1 cellular context compared by ENCODE assay signal in the genomic region with DNA sequence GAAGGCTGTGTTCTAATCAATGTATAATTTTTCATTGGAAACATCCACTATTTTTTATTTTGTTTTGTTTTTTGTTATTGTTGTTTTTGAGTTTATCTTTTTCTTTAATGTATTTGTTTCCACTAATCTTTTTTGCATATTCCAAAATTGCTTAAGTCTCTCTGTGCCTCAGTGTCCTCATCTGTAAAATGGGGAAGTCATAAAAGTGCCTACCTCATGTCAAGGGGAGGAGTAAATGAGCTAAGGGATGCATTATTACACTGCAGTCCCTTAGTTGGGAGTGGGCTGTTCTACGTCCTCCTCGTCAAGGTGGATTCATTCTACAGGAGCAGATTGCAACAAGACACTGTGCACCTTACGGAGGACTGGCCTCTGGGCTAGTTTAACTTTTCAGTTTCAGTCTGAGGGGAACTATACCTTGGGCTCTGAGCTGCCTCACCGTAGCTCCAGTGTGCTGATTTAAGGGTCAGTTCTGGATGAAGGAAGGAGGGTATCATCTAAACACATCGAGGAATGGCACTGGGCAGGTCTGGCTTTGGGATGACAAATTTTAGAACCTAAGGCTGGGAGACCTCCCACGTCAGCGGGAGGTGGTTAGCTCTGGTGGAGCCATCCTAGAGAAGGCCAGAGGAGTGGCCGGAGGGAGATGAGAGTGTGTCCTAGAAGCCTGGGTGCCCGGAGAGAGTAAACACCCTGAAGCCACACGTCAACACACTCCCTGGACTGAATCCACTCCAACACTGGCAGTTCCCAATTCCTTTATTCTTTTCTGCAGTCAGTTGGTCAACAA.
TF ChIP-seq lines count a peak whose summit lies in the region.

No MANE protein-coding gene starts in this region.

TF ChIP-seq in HCT116, 20 proteins besides CTCF, POLR2A, EP300 and RAD21 (continued from another document):
- TF ChIP-seq, protein P1, sequence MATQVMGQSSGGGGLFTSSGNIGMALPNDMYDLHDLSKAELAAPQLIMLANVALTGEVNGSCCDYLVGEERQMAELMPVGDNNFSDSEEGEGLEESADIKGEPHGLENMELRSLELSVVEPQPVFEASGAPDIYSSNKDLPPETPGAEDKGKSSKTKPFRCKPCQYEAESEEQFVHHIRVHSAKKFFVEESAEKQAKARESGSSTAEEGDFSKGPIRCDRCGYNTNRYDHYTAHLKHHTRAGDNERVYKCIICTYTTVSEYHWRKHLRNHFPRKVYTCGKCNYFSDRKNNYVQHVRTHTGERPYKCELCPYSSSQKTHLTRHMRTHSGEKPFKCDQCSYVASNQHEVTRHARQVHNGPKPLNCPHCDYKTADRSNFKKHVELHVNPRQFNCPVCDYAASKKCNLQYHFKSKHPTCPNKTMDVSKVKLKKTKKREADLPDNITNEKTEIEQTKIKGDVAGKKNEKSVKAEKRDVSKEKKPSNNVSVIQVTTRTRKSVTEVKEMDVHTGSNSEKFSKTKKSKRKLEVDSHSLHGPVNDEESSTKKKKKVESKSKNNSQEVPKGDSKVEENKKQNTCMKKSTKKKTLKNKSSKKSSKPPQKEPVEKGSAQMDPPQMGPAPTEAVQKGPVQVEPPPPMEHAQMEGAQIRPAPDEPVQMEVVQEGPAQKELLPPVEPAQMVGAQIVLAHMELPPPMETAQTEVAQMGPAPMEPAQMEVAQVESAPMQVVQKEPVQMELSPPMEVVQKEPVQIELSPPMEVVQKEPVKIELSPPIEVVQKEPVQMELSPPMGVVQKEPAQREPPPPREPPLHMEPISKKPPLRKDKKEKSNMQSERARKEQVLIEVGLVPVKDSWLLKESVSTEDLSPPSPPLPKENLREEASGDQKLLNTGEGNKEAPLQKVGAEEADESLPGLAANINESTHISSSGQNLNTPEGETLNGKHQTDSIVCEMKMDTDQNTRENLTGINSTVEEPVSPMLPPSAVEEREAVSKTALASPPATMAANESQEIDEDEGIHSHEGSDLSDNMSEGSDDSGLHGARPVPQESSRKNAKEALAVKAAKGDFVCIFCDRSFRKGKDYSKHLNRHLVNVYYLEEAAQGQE (IDR thresholded peaks at IDR 0.05; ENCODE audit: low read depth): no peak
- TF ChIP-seq ZBTB33 (IDR thresholded peaks at IDR 0.05; ENCODE audit: extremely low read depth, insufficient replicate concordance, low read length): no peak
- TF ChIP-seq FOSL1 (IDR thresholded peaks at IDR 0.05; ENCODE audit: low read depth): no peak
- TF ChIP-seq CBX3 (IDR thresholded peaks at IDR 0.05; ENCODE audit: low read depth): no peak
- no peak for TF ChIP-seq JUND (IDR thresholded peaks at IDR 0.05)
- TF ChIP-seq ATF3 (IDR thresholded peaks at IDR 0.05): no peak
- no peak for TF ChIP-seq ELF1 (IDR thresholded peaks at IDR 0.05; ENCODE audit: borderline replicate concordance, low read depth)
- no peak for TF ChIP-seq SRF (IDR thresholded peaks at IDR 0.05; ENCODE audit: low read depth)
- TF ChIP-seq POLR2AphosphoS5 (IDR thresholded peaks at IDR 0.05; ENCODE audit: low read depth, low read length): no peak
- TF ChIP-seq CEBPB (IDR thresholded peaks at IDR 0.05; ENCODE audit: low read depth): no peak
- TF ChIP-seq YY1 (IDR thresholded peaks at IDR 0.05; ENCODE audit: extremely low read depth, insufficient replicate concordance, low read depth, low read length): no peak
